In genomic region chrX:100681581-100681980, GRCh38 we compare ENCODE assay signal across 29 cellular contexts. TPM values are rescaled to one million over a fixed set of nuclear protein-coding genes. Genes with fewer than 3 reads are reported as not detected.
"Had no signal": no experiment of that assay in that cellular context is flagged by ENCODE, and none has a peak within 500 bp of the region (broad histone marks: within the 10 kb centered on the region; RNA-seq: fewer than 3 reads in every experiment).

No MANE protein-coding gene starts in this region.

- H3K9me3 Mint-ChIP-seq: central memory CD8-positive, alpha-beta T cell; immature natural killer cell; memory B cell; natural killer cell; stimulated activated naive CD8-positive, alpha-beta T cell treated with anti-CD3 and anti-CD28 coated beads, Interleukin-15, amount 100 ng/mL, for 72 hours had no signal

- H3K27ac ChIP-seq: dorsolateral prefrontal cortex, esophagus squamous epithelium, heart right ventricle, parathyroid adenoma, right lobe of liver, suprapubic skin, transverse colon had no signal

- H3K4me1 Mint-ChIP-seq: central memory CD8-positive, alpha-beta T cell; immature natural killer cell had no signal

- ATAC-seq: heart right ventricle; left lobe of liver; natural killer cell; right lobe of liver; stimulated activated naive CD8-positive, alpha-beta T cell treated with anti-CD3 and anti-CD28 coated beads, Interleukin-15, amount 100 ng/mL, for 72 hours had no signal

- H3K27ac Mint-ChIP-seq: endodermal cell; immature natural killer cell; memory B cell; natural killer cell; progenitor cell of endocrine pancreas; stimulated activated naive CD8-positive, alpha-beta T cell treated with anti-CD3 and anti-CD28 coated beads, Interleukin-15, amount 100 ng/mL, for 72 hours had no signal

- H3K36me3 Mint-ChIP-seq: immature natural killer cell, memory B cell, natural killer cell had no signal

- H3K9me3 ChIP-seq: esophagus squamous epithelium, heart right ventricle, right lobe of liver, suprapubic skin, transverse colon had no signal

- H3K4me2 ChIP-seq: smooth muscle cell had no signal

- H3K27me3 ChIP-seq: esophagus squamous epithelium, right lobe of liver, suprapubic skin, transverse colon had no signal

- H3K4me1 ChIP-seq: heart right ventricle, parathyroid adenoma, right lobe of liver, suprapubic skin had no signal

- H3K27me3 Mint-ChIP-seq: memory B cell, progenitor cell of endocrine pancreas had no signal

- H2AFZ ChIP-seq: parathyroid adenoma had no signal

- H3K36me3 ChIP-seq: right lobe of liver, suprapubic skin, transverse colon had no signal

- H3K79me2 ChIP-seq: parathyroid adenoma had no signal

- H3K4me3 ChIP-seq: dorsolateral prefrontal cortex, esophagus squamous epithelium, heart right ventricle, lung, right lobe of liver, smooth muscle cell, suprapubic skin, transverse colon had no signal

- H3K4me3 Mint-ChIP-seq: central memory CD8-positive, alpha-beta T cell; endodermal cell; immature natural killer cell; memory B cell; natural killer cell; stimulated activated naive CD8-positive, alpha-beta T cell treated with anti-CD3 and anti-CD28 coated beads, Interleukin-15, amount 100 ng/mL, for 72 hours had no signal

- DNase-seq: cortex of kidney; dorsolateral prefrontal cortex; effector CD4-positive, alpha-beta T cell; endodermal cell; esophagus squamous epithelium; foreskin melanocyte; glutamatergic neuron; heart right ventricle; hippocampal formation; immature natural killer cell; natural killer cell; occipital lobe; right lobe of liver; stimulated activated CD4-positive, alpha-beta T cell treated with anti-CD3 and anti-CD28 coated beads, Interleukin-12 subunit alpha, Interleukin-12 subunit beta, amount 100 ng/mL, for 4 hours; stimulated activated CD4-positive, alpha-beta T cell treated with anti-CD3 and anti-CD28 coated beads, Interleukin-1b, Interleukin-23, amount 100 ng/mL, for 48 hours; stimulated activated CD4-positive, alpha-beta T cell treated with anti-CD3 and anti-CD28 coated beads, Interleukin-4, amount 100 ng/mL, for 1 hour; stimulated activated CD8-positive, alpha-beta memory T cell treated with anti-CD3 and anti-CD28 coated beads, Interleukin-4, amount 100 ng/mL, for 48 hours; stimulated activated naive CD4-positive, alpha-beta T cell; stimulated activated naive CD8-positive, alpha-beta T cell treated with anti-CD3 and anti-CD28 coated beads, Interleukin-15, amount 100 ng/mL, for 72 hours; transverse colon had no signal

RNA-seq across cellular contexts. Expression of gene SRPX2, which starts 37.6 kb away (rescaled TPM):
- total RNA-seq: mononuclear cell, natural killer cell had no signal

RNA-seq across cellular contexts. Expression of gene TSPAN6, which starts 45.0 kb away (rescaled TPM):
- total RNA-seq: natural killer cell had no signal
